Comparison of ENCODE assay signal across 9 cellular contexts in genomic region chr6:10510592-10511367, GRCh38. TPM values are rescaled to one million over a fixed set of nuclear protein-coding genes. Genes with fewer than 3 reads are reported as not detected.
A peak's percentile ranks its signal among the peaks of the same experiment; 100 is the strongest.
DNase-seq lines count a peak whose midpoint lies in the region; ATAC-seq and TF ChIP-seq lines count a peak whose summit lies in the region.
"Had no signal": no experiment of that assay in that cellular context is flagged by ENCODE, and none has a peak within 500 bp of the region (broad histone marks: within the 10 kb centered on the region; RNA-seq: fewer than 3 reads in every experiment).

No MANE protein-coding gene starts in this region.

- no peaks in the 10 kb centered on the region for H3K36me3 Mint-ChIP-seq in activated T-cell treated with anti-CD3 and anti-CD28 coated beads, Interleukin-2, amount 50 U/mL, for 72 hours (ENCODE audit: insufficient read depth in 2 of 2)
- H3K36me3 Mint-ChIP-seq in osteocyte (ENCODE audit: unreplicated experiment): no peaks in the 10 kb centered on the region
- H3K36me3 Mint-ChIP-seq: activated naive CD4-positive, alpha-beta T cell treated with anti-CD3 and anti-CD28 coated beads, Interleukin-2, amount 50 U/mL, for 24 hours had no signal

- H3K9me3 Mint-ChIP-seq in activated T-cell treated with anti-CD3 and anti-CD28 coated beads, Interleukin-2, amount 50 U/mL, for 72 hours: no peaks in the 10 kb centered on the region
- H3K9me3 Mint-ChIP-seq in osteocyte (ENCODE audit: unreplicated experiment): no peaks in the 10 kb centered on the region
- H3K9me3 Mint-ChIP-seq: activated naive CD4-positive, alpha-beta T cell treated with anti-CD3 and anti-CD28 coated beads, Interleukin-2, amount 50 U/mL, for 24 hours had no signal

- ATAC-seq in GM21576 (IDR thresholded peaks at IDR 0.05; ENCODE audit: unreplicated experiment): peak; percentile 97
- ATAC-seq in activated T-cell treated with anti-CD3 and anti-CD28 coated beads, Interleukin-2, amount 50 U/mL, for 72 hours (replicated peaks in 1 of 2): peak; percentile 90 to 94

- peak; percentile 43 for DNase-seq in GDM1 (lab: John Stamatoyannopoulos, UW)
- DNase-seq in HS-5 (ENCODE audit: low read depth): peak; percentile 13
- peak; percentile 79 for DNase-seq in NOMO-1 treated with dmso at 0.1 percent for 144 hours (lab: John Stamatoyannopoulos, UW; ENCODE audit: unreplicated experiment)
- peak; percentile 57 to 61 for DNase-seq in activated T-cell treated with anti-CD3 and anti-CD28 coated beads, Interleukin-2, amount 50 U/mL, for 72 hours
- peak; percentile 73 for DNase-seq in germinal center (ENCODE audit: low spot score)
- DNase-seq in osteocyte (ENCODE audit: extremely low spot score, unreplicated experiment): no peak
- DNase-seq in dedifferentiated amniotic fluid mesenchymal stem cell (ENCODE audit: extremely low spot score): no peak

- H3K27ac Mint-ChIP-seq in activated T-cell treated with anti-CD3 and anti-CD28 coated beads, Interleukin-2, amount 50 U/mL, for 72 hours: no peak overlapping the region
- H3K27ac Mint-ChIP-seq in osteocyte (ENCODE audit: unreplicated experiment): no peak overlapping the region
- H3K27ac Mint-ChIP-seq: activated naive CD4-positive, alpha-beta T cell treated with anti-CD3 and anti-CD28 coated beads, Interleukin-2, amount 50 U/mL, for 24 hours had no signal

- TF ChIP-seq CTCF in osteocyte (IDR thresholded peaks at IDR 0.05): peak; percentile 78

- peak overlapping the region in 1 of 2 donors; percentile 28 for H3K4me3 Mint-ChIP-seq in activated T-cell treated with anti-CD3 and anti-CD28 coated beads, Interleukin-2, amount 50 U/mL, for 72 hours
- H3K4me3 Mint-ChIP-seq in osteocyte (ENCODE audit: unreplicated experiment): no peak overlapping the region
- H3K4me3 Mint-ChIP-seq: activated naive CD4-positive, alpha-beta T cell treated with anti-CD3 and anti-CD28 coated beads, Interleukin-2, amount 50 U/mL, for 24 hours had no signal

- peaks cover 4% of the 10 kb centered on the region for H3K4me1 Mint-ChIP-seq in activated T-cell treated with anti-CD3 and anti-CD28 coated beads, Interleukin-2, amount 50 U/mL, for 72 hours (ENCODE audit: low read depth)
- no peaks in the 10 kb centered on the region for H3K4me1 Mint-ChIP-seq in osteocyte (ENCODE audit: unreplicated experiment)

- no peaks in the 10 kb centered on the region for H3K27me3 Mint-ChIP-seq in activated T-cell treated with anti-CD3 and anti-CD28 coated beads, Interleukin-2, amount 50 U/mL, for 72 hours (ENCODE audit: low read depth)
- H3K27me3 Mint-ChIP-seq in osteocyte (ENCODE audit: unreplicated experiment): peaks cover 14% of the 10 kb centered on the region

RNA-seq across cellular contexts. Expression of gene GCNT2, which starts 10.4 kb away (rescaled TPM):
- total RNA-seq in activated T-cell treated with anti-CD3 and anti-CD28 coated beads, Interleukin-2, amount 50 U/mL, for 72 hours: 1 to 10 TPM; 1.8 to 3.1 TPM
- 0.19 and 0.21 TPM in 2 replicates for total RNA-seq in osteocyte

Comparison
In these comparisons a context has a peak if more than half of its experiments do, and no peak if none do; other contexts are left out.
1. DNase-seq: peak in GDM1 (single experiment), HS-5 (single experiment), NOMO-1 treated with dmso at 0.1 percent for 144 hours (single experiment), activated T-cell treated with anti-CD3 and anti-CD28 coated beads, Interleukin-2, amount 50 U/mL, for 72 hours (2 of 2) and germinal center (single experiment); none in osteocyte (single experiment) and dedifferentiated amniotic fluid mesenchymal stem cell (single experiment).